ENCODE assay signal across 9 cellular contexts in genomic region chr7:102673447-102674067, GRCh38. TPM values are rescaled to one million over a fixed set of nuclear protein-coding genes. Genes with fewer than 3 reads are reported as not detected.
"Had no signal": no experiment of that assay in that cellular context is flagged by ENCODE, and none has a peak within 500 bp of the region (broad histone marks: within the 10 kb centered on the region; RNA-seq: fewer than 3 reads in every experiment).

No MANE protein-coding gene starts in this region.

RNA-seq across cellular contexts. Expression of gene SPDYE2B, which starts 23.4 kb away (rescaled TPM):
- total RNA-seq: LHCN-M2, MCF 10A, NCI-H460, OCI-LY7, PC-9, Right ventricle myocardium inferior, RPMI7951, SJCRH30, SK-MEL-5 had no signal
